7 cellular contexts compared by ENCODE assay signal in the genomic region with DNA sequence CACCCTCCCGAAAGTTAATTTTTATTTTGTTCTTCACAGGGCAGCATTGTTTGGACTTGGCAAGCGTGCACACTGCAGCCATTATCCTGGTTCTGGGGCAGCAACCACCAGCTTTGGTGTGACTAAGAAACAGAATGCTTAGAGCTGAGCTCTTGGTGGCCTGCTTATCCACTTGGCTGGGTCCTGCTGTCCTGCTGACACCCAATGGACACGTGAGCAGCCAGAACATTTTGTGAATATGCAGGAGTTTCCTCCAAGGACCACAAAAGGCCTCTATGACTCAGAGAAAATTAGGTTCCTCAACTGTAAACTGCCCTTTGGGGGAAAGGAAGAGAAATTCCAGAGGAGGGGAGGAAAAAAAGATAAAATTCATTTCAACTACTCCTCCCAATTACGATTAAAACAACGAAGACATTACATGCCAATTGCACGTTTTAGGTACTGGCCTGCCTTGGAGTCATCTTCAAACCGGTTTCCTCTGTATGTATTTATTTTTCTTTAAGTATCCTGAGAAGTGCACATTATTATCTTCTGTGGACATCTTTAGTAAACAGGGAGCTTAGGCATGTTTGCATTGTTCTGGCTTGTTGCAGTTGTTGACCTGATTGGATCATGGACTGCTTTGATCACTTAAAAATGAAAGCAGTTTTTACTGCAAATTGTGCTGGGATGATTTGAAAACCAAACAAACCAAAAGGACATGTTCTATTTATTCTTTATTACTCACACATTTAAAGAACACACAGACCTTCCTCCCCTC.
A peak's percentile ranks its signal among the peaks of the same experiment; 100 is the strongest.
DNase-seq lines count a peak whose midpoint lies in the region; FAIRE-seq and TF ChIP-seq lines count a peak whose summit lies in the region.

No MANE protein-coding gene starts in this region.

- H2AFZ ChIP-seq in keratinocyte (ENCODE audit: control insufficient read depth, low read length): peak overlapping the region; percentile 25

- no peaks in the 10 kb centered on the region for H3K9me3 ChIP-seq in keratinocyte (ENCODE audit: control insufficient read depth, low read depth, low read length)
- peaks cover 0 to 5% (median 0%) of the 10 kb centered on the region in 3 donors for H3K9me3 ChIP-seq in tibial artery

- FAIRE-seq in keratinocyte (lab: Jason Lieb, UNC): peak; percentile 60

- H3K4me2 ChIP-seq in keratinocyte (ENCODE audit: control insufficient read depth, extremely low read depth, insufficient read depth, low read depth, low read length): peak overlapping the region; percentile 50

- H3K9ac ChIP-seq in keratinocyte (ENCODE audit: control insufficient read depth, extremely low read depth, insufficient read depth, low read length): no peak overlapping the region

- no peaks in the 10 kb centered on the region for H3K27me3 ChIP-seq in keratinocyte (ENCODE audit: control insufficient read depth, extremely low read depth, insufficient read depth, low read length)
- no peaks in the 10 kb centered on the region for H3K27me3 ChIP-seq in tibial artery

- no peaks in the 10 kb centered on the region for H3K79me2 ChIP-seq in keratinocyte (ENCODE audit: control insufficient read depth, insufficient read depth, low read length)

- no peaks in the 10 kb centered on the region for H3K9me1 ChIP-seq in keratinocyte (ENCODE audit: control insufficient read depth, extremely low read depth, insufficient read depth, low read length)

- H3K4me3 ChIP-seq in astrocyte of the cerebellum (ENCODE audit: low read depth, low read length) (no peak overlapping the region), keratinocyte (ENCODE audit: control insufficient read depth in 2 of 3, extremely low read depth in 1 of 3, insufficient read depth in 2 of 3, low read depth in 1 of 3, low read length in 3 of 3) (no peak overlapping the region), tibial artery (no peak overlapping the region)

- H3K4me1 ChIP-seq in keratinocyte (ENCODE audit: control insufficient read depth, extremely low read depth, insufficient read depth, low read length): peaks cover 10% of the 10 kb centered on the region
- H3K4me1 ChIP-seq in tibial artery: peaks cover 0 to 11% (median 0%) of the 10 kb centered on the region in 4 donors

- intact Hi-C loops in tibial artery (cut with DNase I; ENCODE audit: low total_unique reads): no loop called here

- dilution Hi-C loops in keratinocyte (cut with MboI; ENCODE audit: extremely low pct_ligation_motif_present, low sequenced_read_pairs): no loop called here

- DNase-seq in LHCN-M2 (ENCODE audit: low read depth) (peak; percentile 97), astrocyte of the cerebellum (ENCODE audit: low read depth) (peak; percentile 75), keratinocyte (ENCODE audit: low read depth, low spot score) (no peak), tibial artery (peak; percentile 57 to 72)
- no peak for DNase-seq in stimulated activated CD4-positive, alpha-beta T cell treated with anti-CD3 and anti-CD28 coated beads, Interleukin-1b, Interleukin-23, amount 100 ng/mL, for 48 hours
- no peak for DNase-seq in activated effector memory CD4-positive, alpha-beta T cell treated with Interleukin-2 at 50 U/mL for 16 hours
- DNase-seq in activated naive CD4-positive, alpha-beta T cell (lab: John Stamatoyannopoulos, UW): no peak

- H3K36me3 ChIP-seq in keratinocyte (ENCODE audit: control insufficient read depth in 2 of 2, extremely low read depth in 1 of 2, insufficient read depth in 2 of 2, low read length in 2 of 2) (no peaks in the 10 kb centered on the region), tibial artery (no peaks in the 10 kb centered on the region)

- TF ChIP-seq CTCF in astrocyte of the cerebellum (IDR thresholded peaks at IDR 0.05; ENCODE audit: low read depth, low read length, missing control alignments) (no peak), keratinocyte (optimal IDR thresholded peaks at IDR 0.05 in 1 of 3, IDR thresholded peaks at IDR 0.05 in 1 of 3, conservative IDR thresholded peaks at IDR 0.05 in 1 of 3; ENCODE audit: extremely low read depth in 1 of 3, insufficient read depth in 2 of 3, low read length in 3 of 3) (no peak), tibial artery (IDR thresholded peaks at IDR 0.05) (no peak)

- H3K27ac ChIP-seq in keratinocyte (ENCODE audit: control insufficient read depth, insufficient read depth, low read length) (no peak overlapping the region), tibial artery (no peak overlapping the region)

- in situ Hi-C loops in astrocyte of the cerebellum (cut with HindIII; ENCODE audit: low sequenced_read_pairs): no loop called here

- H4K20me1 ChIP-seq in keratinocyte (ENCODE audit: control insufficient read depth, extremely low read depth, insufficient read depth, low read length): no peaks in the 10 kb centered on the region

Comparison
In these comparisons a context has a peak if more than half of its experiments do, and no peak if none do; other contexts are left out.
1. DNase-seq: peak in LHCN-M2 (single experiment), astrocyte of the cerebellum (single experiment) and tibial artery (2 of 2); none in keratinocyte (single experiment), stimulated activated CD4-positive, alpha-beta T cell treated with anti-CD3 and anti-CD28 coated beads, Interleukin-1b, Interleukin-23, amount 100 ng/mL, for 48 hours (single experiment), activated effector memory CD4-positive, alpha-beta T cell treated with Interleukin-2 at 50 U/mL for 16 hours (single experiment) and activated naive CD4-positive, alpha-beta T cell (0 of 4).